In the genomic region with DNA sequence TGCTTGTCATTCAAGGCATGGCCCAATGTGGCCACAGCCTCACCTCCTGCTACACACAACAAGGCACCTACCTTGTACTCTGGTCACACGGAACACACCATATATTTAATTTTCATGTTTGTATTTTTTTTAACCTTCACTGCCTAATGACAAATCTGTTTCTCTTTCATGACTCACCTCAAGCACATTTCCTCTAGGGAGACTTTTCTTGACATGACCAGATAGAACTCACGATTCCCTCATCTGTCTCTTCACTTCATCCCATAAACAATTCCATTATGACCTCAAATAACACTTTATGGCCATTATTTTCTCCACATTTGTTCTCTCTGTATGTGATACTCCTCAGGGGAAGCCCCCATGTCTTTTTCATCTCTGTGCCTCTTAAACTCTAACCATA, we compare ENCODE assay signal across 27 cellular contexts. TPM values are rescaled to one million over a fixed set of nuclear protein-coding genes. Genes with fewer than 3 reads are reported as not detected.
DNase-seq lines count a peak whose midpoint lies in the region; ATAC-seq and TF ChIP-seq lines count a peak whose summit lies in the region.
"Had no signal": no experiment of that assay in that cellular context is flagged by ENCODE, and none has a peak within 500 bp of the region (broad histone marks: within the 10 kb centered on the region; RNA-seq: fewer than 3 reads in every experiment).

No MANE protein-coding gene starts in this region.

- POLR2A ChIA-PET in activated CD4-positive, alpha-beta memory T cell treated with anti-CD3 and anti-CD28 coated beads, Interleukin-2, amount 10 ng/mL, durations not matched to agents 7 days and 5 days (lab: Charles Lee) = no interaction called here

- no peak overlapping the region for H3K9ac ChIP-seq in mesenchymal stem cell (ENCODE audit: low read length)
- H3K9ac ChIP-seq: KMS-11, neural progenitor cell had no signal

- no peaks in the 10 kb centered on the region for H3K79me1 ChIP-seq in mesenchymal stem cell (replicated peaks; ENCODE audit: low read length, poor library complexity, severe bottlenecking)

- H3K36me3 ChIP-seq in mesenchymal stem cell (ENCODE audit: control insufficient read depth in 1 of 2, insufficient read depth in 2 of 2, low read depth in 1 of 2, low read length in 2 of 2) = no peaks in the 10 kb centered on the region
- H3K36me3 ChIP-seq: gastroesophageal sphincter, neural progenitor cell, sigmoid colon, tibial nerve had no signal

- H2AK5ac ChIP-seq in mesenchymal stem cell (ENCODE audit: low read length, severe bottlenecking) = no peak overlapping the region

- no peaks in the 10 kb centered on the region for H3K27me3 Mint-ChIP-seq in activated T-helper 17 cell treated with anti-CD3 and anti-CD28 coated beads, Interleukin-2, amount 50 U/mL, for 72 hours
- H3K27me3 Mint-ChIP-seq in osteocyte (ENCODE audit: unreplicated experiment) = no peaks in the 10 kb centered on the region
- H3K27me3 Mint-ChIP-seq in activated CD4-positive, alpha-beta memory T cell treated with anti-CD3 and anti-CD28 coated beads, Interleukin-2, amount 10 ng/mL, durations not matched to agents 7 days and 5 days = no peaks in the 10 kb centered on the region
- H3K27me3 Mint-ChIP-seq: CD4-positive, alpha-beta memory T cell had no signal

- H3K14ac ChIP-seq in mesenchymal stem cell (ENCODE audit: low read length in 2 of 2) = no peak overlapping the region

- H3K27me3 ChIP-seq in mesenchymal stem cell (ENCODE audit: control insufficient read depth in 1 of 2, insufficient read depth in 1 of 2, low read length in 2 of 2) = peaks cover 0 to 28% of the 10 kb centered on the region in 2 experiments
- H3K27me3 ChIP-seq: gastroesophageal sphincter, neural progenitor cell, sigmoid colon had no signal

- 0% methylated on average over 2 of the region's 2 CpGs for WGBS in mesenchymal stem cell

- H2AFZ ChIP-seq in mesenchymal stem cell (ENCODE audit: low read depth, low read length) = no peak overlapping the region
- H2AFZ ChIP-seq: neural progenitor cell had no signal

- no peak overlapping the region for H3K27ac Mint-ChIP-seq in activated T-helper 17 cell treated with anti-CD3 and anti-CD28 coated beads, Interleukin-2, amount 50 U/mL, for 72 hours
- no peak overlapping the region for H3K27ac Mint-ChIP-seq in osteocyte (ENCODE audit: unreplicated experiment)
- no peak overlapping the region for H3K27ac Mint-ChIP-seq in activated CD4-positive, alpha-beta memory T cell treated with anti-CD3 and anti-CD28 coated beads, Interleukin-2, amount 10 ng/mL, durations not matched to agents 7 days and 5 days
- H3K27ac Mint-ChIP-seq: activated naive CD4-positive, alpha-beta T cell treated with anti-CD3 and anti-CD28 coated beads, Interleukin-2, amount 50 U/mL, for 72 hours; neural progenitor cell had no signal

- no peaks in the 10 kb centered on the region for H3K9me3 Mint-ChIP-seq in activated T-helper 17 cell treated with anti-CD3 and anti-CD28 coated beads, Interleukin-2, amount 50 U/mL, for 72 hours
- no peaks in the 10 kb centered on the region for H3K9me3 Mint-ChIP-seq in osteocyte (ENCODE audit: unreplicated experiment)
- no peaks in the 10 kb centered on the region for H3K9me3 Mint-ChIP-seq in activated CD4-positive, alpha-beta memory T cell treated with anti-CD3 and anti-CD28 coated beads, Interleukin-2, amount 10 ng/mL, durations not matched to agents 7 days and 5 days
- H3K9me3 Mint-ChIP-seq: activated naive CD4-positive, alpha-beta T cell treated with anti-CD3 and anti-CD28 coated beads, Interleukin-2, amount 50 U/mL, for 72 hours had no signal

- H2BK5ac ChIP-seq in mesenchymal stem cell (ENCODE audit: low read depth, low read length, poor library complexity, severe bottlenecking) = no peak overlapping the region

- no peak overlapping the region for H3K4me2 ChIP-seq in mesenchymal stem cell (ENCODE audit: low read length, poor library complexity, severe bottlenecking)
- H3K4me2 ChIP-seq: KMS-11, neural progenitor cell had no signal

- no peak overlapping the region for H3K4ac ChIP-seq in mesenchymal stem cell (ENCODE audit: low read depth in 1 of 2, low read length in 2 of 2)

- H3K4me1 ChIP-seq in mesenchymal stem cell (ENCODE audit: control insufficient read depth, insufficient read depth, low read depth, low read length) = peaks cover 6% of the 10 kb centered on the region
- H3K4me1 ChIP-seq: gastroesophageal sphincter, neural progenitor cell, sigmoid colon, tibial nerve had no signal

- H2BK12ac ChIP-seq in mesenchymal stem cell (ENCODE audit: low read length in 2 of 2) = no peak overlapping the region

- no peak overlapping the region for H3K4me3 ChIP-seq in mesenchymal stem cell (ENCODE audit: insufficient read depth in 1 of 2, low read depth in 1 of 2, low read length in 2 of 2)
- H3K4me3 ChIP-seq: gastroesophageal sphincter, lung, neural progenitor cell, sigmoid colon, tibial nerve had no signal

- no peak overlapping the region for H4K91ac ChIP-seq in mesenchymal stem cell (ENCODE audit: low read length)

- no peak for ATAC-seq in activated T-helper 17 cell treated with anti-CD3 and anti-CD28 coated beads, Interleukin-2, amount 50 U/mL, for 72 hours (replicated peaks)
- ATAC-seq in HG02870 (IDR thresholded peaks at IDR 0.05; ENCODE audit: unreplicated experiment) = no peak
- ATAC-seq: activated naive CD4-positive, alpha-beta T cell treated with anti-CD3 and anti-CD28 coated beads, Interleukin-2, amount 50 U/mL, for 72 hours; gastroesophageal sphincter had no signal

- H2BK15ac ChIP-seq in mesenchymal stem cell (ENCODE audit: low read depth, poor library complexity, severe bottlenecking) = no peak overlapping the region

- no peaks in the 10 kb centered on the region for H3K9me3 ChIP-seq in mesenchymal stem cell (ENCODE audit: control insufficient read depth, low read length)
- H3K9me3 ChIP-seq: gastroesophageal sphincter, sigmoid colon, tibial nerve had no signal

- no peak for TF ChIP-seq CTCF in osteocyte (IDR thresholded peaks at IDR 0.05)

- DNase-seq in EH (ENCODE audit: low read depth) = peak; percentile 73
- peak; percentile 74 for DNase-seq in LHCN-M2 (ENCODE audit: low read depth)
- DNase-seq in dermis blood vessel endothelial cell = peak; percentile 15
- peak; percentile 58 for DNase-seq in mesenchymal stem cell
- DNase-seq in osteocyte (ENCODE audit: extremely low spot score, unreplicated experiment) = no peak
- DNase-seq in activated CD4-positive, alpha-beta memory T cell treated with anti-CD3 and anti-CD28 coated beads, Interleukin-2, amount 10 ng/mL, durations not matched to agents 7 days and 5 days = no peak
- DNase-seq: activated CD4-positive, alpha-beta T cell treated with anti-CD3 and anti-CD28 coated beads, Interleukin-2, amount 50 U/mL, for 4 hours; activated CD4-positive, CD25-positive, alpha-beta regulatory T cell; activated CD8-positive, alpha-beta memory T cell treated with anti-CD3 and anti-CD28 coated beads, Interleukin-2, amount 50 U/mL, for 4 hours; aorta; CD4-positive, alpha-beta memory T cell; DMS 273 treated with DMSO at 0.1 percent for 48 hours; GDM1; GOT3; NCI-H1930; NCI-H2227 treated with DMSO at 0.1 percent for 48 hours; NCI-H748 treated with DMSO at 0.1 percent for 48 hours; sigmoid colon; T1000 had no signal

- no peak overlapping the region for H2BK120ac ChIP-seq in mesenchymal stem cell (ENCODE audit: low read depth, low read length)

- no peak overlapping the region for H3K4me3 Mint-ChIP-seq in activated T-helper 17 cell treated with anti-CD3 and anti-CD28 coated beads, Interleukin-2, amount 50 U/mL, for 72 hours
- no peak overlapping the region for H3K4me3 Mint-ChIP-seq in osteocyte (ENCODE audit: unreplicated experiment)
- no peak overlapping the region for H3K4me3 Mint-ChIP-seq in activated CD4-positive, alpha-beta memory T cell treated with anti-CD3 and anti-CD28 coated beads, Interleukin-2, amount 10 ng/mL, durations not matched to agents 7 days and 5 days
- H3K4me3 Mint-ChIP-seq: CD4-positive, alpha-beta memory T cell; neural progenitor cell had no signal

- H3K23ac ChIP-seq in mesenchymal stem cell (ENCODE audit: low read length in 2 of 2) = no peak overlapping the region

- no peak overlapping the region for H3K27ac ChIP-seq in mesenchymal stem cell (ENCODE audit: low read length, poor library complexity, severe bottlenecking)
- H3K27ac ChIP-seq: gastroesophageal sphincter, KMS-11, neural progenitor cell, sigmoid colon, tibial nerve had no signal

- CTCF ChIA-PET in activated CD4-positive, alpha-beta memory T cell treated with anti-CD3 and anti-CD28 coated beads, Interleukin-2, amount 10 ng/mL, durations not matched to agents 7 days and 5 days (lab: Charles Lee) = no interaction called here

- no peaks in the 10 kb centered on the region for H3K4me1 Mint-ChIP-seq in activated T-helper 17 cell treated with anti-CD3 and anti-CD28 coated beads, Interleukin-2, amount 50 U/mL, for 72 hours
- peaks cover 12% of the 10 kb centered on the region for H3K4me1 Mint-ChIP-seq in osteocyte (ENCODE audit: unreplicated experiment)
- no peaks in the 10 kb centered on the region for H3K4me1 Mint-ChIP-seq in activated CD4-positive, alpha-beta memory T cell treated with anti-CD3 and anti-CD28 coated beads, Interleukin-2, amount 10 ng/mL, durations not matched to agents 7 days and 5 days
- H3K4me1 Mint-ChIP-seq: CD4-positive, alpha-beta memory T cell; neural progenitor cell had no signal

- no peak overlapping the region for H4K8ac ChIP-seq in mesenchymal stem cell (ENCODE audit: low read length)

- no peaks in the 10 kb centered on the region for H3K36me3 Mint-ChIP-seq in activated T-helper 17 cell treated with anti-CD3 and anti-CD28 coated beads, Interleukin-2, amount 50 U/mL, for 72 hours (ENCODE audit: low read depth)
- no peaks in the 10 kb centered on the region for H3K36me3 Mint-ChIP-seq in osteocyte (ENCODE audit: unreplicated experiment)
- no peaks in the 10 kb centered on the region for H3K36me3 Mint-ChIP-seq in activated CD4-positive, alpha-beta memory T cell treated with anti-CD3 and anti-CD28 coated beads, Interleukin-2, amount 10 ng/mL, durations not matched to agents 7 days and 5 days (ENCODE audit: low read depth)
- H3K36me3 Mint-ChIP-seq: activated naive CD4-positive, alpha-beta T cell treated with anti-CD3 and anti-CD28 coated beads, Interleukin-2, amount 50 U/mL, for 72 hours; CD4-positive, alpha-beta memory T cell; neural progenitor cell had no signal

- no peak overlapping the region for H3K18ac ChIP-seq in mesenchymal stem cell (ENCODE audit: low read depth in 1 of 2, low read length in 2 of 2)

RNA-seq across cellular contexts. Expression of gene DRP2, which starts 11.1 kb away (rescaled TPM):
- total RNA-seq in LHCN-M2 (2014; rRNA removed) (2.5 and 3.1 TPM in 2 replicates), dermis blood vessel endothelial cell (0.05 TPM in 1 of 2 replicates, not detected in the other), osteocyte (0.05 TPM in 1 of 2 replicates, not detected in the other)
- 0.84 TPM for polyA plus RNA-seq in LHCN-M2 (2012)
- polyA plus RNA-seq in mesenchymal stem cell (2013, experiment 1 of 2) = 2.0 TPM
- 2.1 TPM for polyA plus RNA-seq in mesenchymal stem cell (2013, experiment 2 of 2)
- 1 to 10 TPM in 1 of 2 donors, under 1 TPM in 1; 0.90 to 1.6 TPM for total RNA-seq in activated T-helper 17 cell treated with anti-CD3 and anti-CD28 coated beads, Interleukin-2, amount 50 U/mL, for 72 hours
- under 1 TPM; 0.78 to 0.88 TPM for total RNA-seq in activated CD4-positive, alpha-beta memory T cell treated with anti-CD3 and anti-CD28 coated beads, Interleukin-2, amount 10 ng/mL, durations not matched to agents 7 days and 5 days

Comparison
In these comparisons a context has a peak if more than half of its experiments do, and no peak if none do; other contexts are left out.
1. DNase-seq: peak in EH (single experiment), LHCN-M2 (single experiment), dermis blood vessel endothelial cell (single experiment) and mesenchymal stem cell (single experiment); none in osteocyte (single experiment) and activated CD4-positive, alpha-beta memory T cell treated with anti-CD3 and anti-CD28 coated beads, Interleukin-2, amount 10 ng/mL, durations not matched to agents 7 days and 5 days (single experiment).